Comparison of ENCODE assay signal across 9 cellular contexts in genomic region chr18:21853020-21853419, GRCh38.
DNase-seq lines count a peak whose midpoint lies in the region; ATAC-seq, FAIRE-seq and TF ChIP-seq lines count a peak whose summit lies in the region.
"Had no signal": no experiment of that assay in that cellular context is flagged by ENCODE, and none has a peak within 500 bp of the region (broad histone marks: within the 10 kb centered on the region; RNA-seq: fewer than 3 reads in every experiment).

No MANE protein-coding gene starts in this region.

- H3K4me1 ChIP-seq in thyroid gland (no peaks in the 10 kb centered on the region), left lung (peaks cover 0 to 10% of the 10 kb centered on the region in 2 donors), neuronal stem cell (ENCODE audit: control insufficient read depth in 2 of 2, insufficient read depth in 1 of 2, low read depth in 1 of 2, low read length in 2 of 2) (peaks cover 0 to 6% of the 10 kb centered on the region in 2 donors)

- H3K36me3 ChIP-seq in thyroid gland, result no peaks in the 10 kb centered on the region
- peaks cover 4 to 25% of the 10 kb centered on the region in 2 donors for H3K36me3 ChIP-seq in left lung
- H3K36me3 ChIP-seq in neuronal stem cell (replicated peaks in 1 of 2; ENCODE audit: control insufficient read depth in 2 of 2, insufficient read depth in 2 of 2, low read length in 2 of 2), result peaks cover 2 to 70% of the 10 kb centered on the region in 2 donors

- H3K23ac ChIP-seq in neuronal stem cell (ENCODE audit: low read depth, low read length, poor library complexity), result no peak overlapping the region

- H3K79me1 ChIP-seq in neuronal stem cell (ENCODE audit: low read depth, low read length), result peaks cover 3% of the 10 kb centered on the region

- WGBS in thyroid gland, 2 donors, result 83 to 89% methylated on average over 3 of the region's 3 CpGs
- no CpG with 5 or more reads among the region's 3 CpGs for WGBS in neuronal stem cell (ENCODE audit: extremely low coverage in 2 of 2, insufficient read length in 2 of 2, insufficient replicate concordance in 1 of 2), 2 donors

- no peak overlapping the region for H3K4me2 ChIP-seq in neuronal stem cell (ENCODE audit: insufficient read depth, low read length, poor library complexity, severe bottlenecking)

- no peak overlapping the region for H4K8ac ChIP-seq in neuronal stem cell (ENCODE audit: low read depth, low read length)

- H2BK5ac ChIP-seq in neuronal stem cell (ENCODE audit: low read length), result no peak overlapping the region

- no peak overlapping the region for H3K14ac ChIP-seq in neuronal stem cell (ENCODE audit: low read length)

- TF ChIP-seq POLR2A in GM12891 (IDR thresholded peaks at IDR 0.05; ENCODE audit: low read depth, low read length) (no peak), thyroid gland (IDR thresholded peaks at IDR 0.05) (no peak)

- H2BK120ac ChIP-seq in neuronal stem cell (ENCODE audit: low read depth, low read length), result no peak overlapping the region

- H2BK15ac ChIP-seq in neuronal stem cell (ENCODE audit: low read length), result no peak overlapping the region

- peak; percentile 17 for DNase-seq in GM12891 (ENCODE audit: insufficient read length, low spot score)
- DNase-seq in GM20000 (ENCODE audit: low spot score), result peak; percentile 43
- peak; percentile 65 for DNase-seq in fibroblast of villous mesenchyme (ENCODE audit: low read depth)
- DNase-seq in thyroid gland, result no peak
- DNase-seq in NCI-H1930 (lab: John Stamatoyannopoulos, UW), result no peak
- DNase-seq in left lung, result no peak
- no peak for DNase-seq in neuronal stem cell (ENCODE audit: low spot score)

- no peak overlapping the region for H2AFZ ChIP-seq in neuronal stem cell (ENCODE audit: low read length)

- H3K4ac ChIP-seq in neuronal stem cell (ENCODE audit: low read length), result no peak overlapping the region

- ATAC-seq in HG03280 (IDR thresholded peaks at IDR 0.05; ENCODE audit: unreplicated experiment) (peak; percentile 92), left lung (no peak)

- FAIRE-seq in GM12891 (lab: Jason Lieb, UNC), result no peak

- H3K9me3 ChIP-seq in thyroid gland, result no peaks in the 10 kb centered on the region
- H3K9me3 ChIP-seq in left lung, result no peaks in the 10 kb centered on the region
- H3K9me3 ChIP-seq in neuronal stem cell (replicated peaks in 1 of 2; ENCODE audit: control insufficient read depth in 2 of 2, insufficient read depth in 1 of 2, low read depth in 1 of 2, low read length in 2 of 2), result no peaks in the 10 kb centered on the region
- H3K9me3 ChIP-seq: thoracic aorta had no signal

- H3K27ac ChIP-seq in thyroid gland, result no peak overlapping the region
- H3K27ac ChIP-seq in left lung, result no peak overlapping the region
- H3K27ac ChIP-seq in neuronal stem cell (replicated peaks; ENCODE audit: low read length), result no peak overlapping the region
- H3K27ac ChIP-seq: thoracic aorta had no signal

- H4K91ac ChIP-seq in neuronal stem cell (ENCODE audit: low read depth, low read length, poor library complexity), result no peak overlapping the region

- H3K9ac ChIP-seq in neuronal stem cell (ENCODE audit: low read depth, low read length, poor library complexity), result no peak overlapping the region

- H3K27me3 ChIP-seq in thyroid gland, result no peaks in the 10 kb centered on the region
- no peaks in the 10 kb centered on the region for H3K27me3 ChIP-seq in left lung
- no peaks in the 10 kb centered on the region for H3K27me3 ChIP-seq in neuronal stem cell (ENCODE audit: control insufficient read depth in 3 of 3, insufficient read depth in 3 of 3, low read depth in 1 of 3, low read length in 3 of 3)

- H2BK12ac ChIP-seq in neuronal stem cell (ENCODE audit: low read length), result no peak overlapping the region

- TF ChIP-seq CTCF in GM20000 (IDR thresholded peaks at IDR 0.05; ENCODE audit: extremely low read depth, missing control alignments) (no peak), fibroblast of villous mesenchyme (IDR thresholded peaks at IDR 0.05; ENCODE audit: insufficient read depth, low read depth, low read length) (no peak), thyroid gland (IDR thresholded peaks at IDR 0.05) (no peak), left lung (IDR thresholded peaks at IDR 0.05) (no peak)

- no peak overlapping the region for H2AK5ac ChIP-seq in neuronal stem cell (ENCODE audit: low read depth, low read length)

- H3K4me3 ChIP-seq in fibroblast of villous mesenchyme (ENCODE audit: low read depth, low read length) (no peak overlapping the region), thyroid gland (replicated peaks in 1 of 3) (no peak overlapping the region), left lung (no peak overlapping the region), neuronal stem cell (ENCODE audit: low read length in 2 of 2) (no peak overlapping the region)
- H3K4me3 ChIP-seq: thoracic aorta had no signal

- no peak overlapping the region for H3K18ac ChIP-seq in neuronal stem cell (ENCODE audit: low read length)

- intact Hi-C loops in thyroid gland (cut with DNase I), result no loop called here
- intact Hi-C loops in left lung (cut with DNase I), result no loop called here

TF ChIP-seq in GM12891, 5 proteins besides CTCF, POLR2A, EP300 and RAD21:
- peak; percentile 62 for TF ChIP-seq SPI1 (IDR thresholded peaks at IDR 0.05; ENCODE audit: low read depth, low read length)
- TF ChIP-seq PAX5 (IDR thresholded peaks at IDR 0.05; ENCODE audit: insufficient read depth, low read length, severe bottlenecking), result no peak
TF ChIP-seq in GM12891: peak in this region for 1.

Comparison
In these comparisons a context has a peak if more than half of its experiments do, and no peak if none do; other contexts are left out.
1. DNase-seq: peak in GM12891 (single experiment), GM20000 (single experiment) and fibroblast of villous mesenchyme (single experiment); none in thyroid gland (0 of 2), NCI-H1930 (0 of 2), left lung (0 of 2) and neuronal stem cell (single experiment).